7 cellular contexts compared by ENCODE assay signal in the genomic region with DNA sequence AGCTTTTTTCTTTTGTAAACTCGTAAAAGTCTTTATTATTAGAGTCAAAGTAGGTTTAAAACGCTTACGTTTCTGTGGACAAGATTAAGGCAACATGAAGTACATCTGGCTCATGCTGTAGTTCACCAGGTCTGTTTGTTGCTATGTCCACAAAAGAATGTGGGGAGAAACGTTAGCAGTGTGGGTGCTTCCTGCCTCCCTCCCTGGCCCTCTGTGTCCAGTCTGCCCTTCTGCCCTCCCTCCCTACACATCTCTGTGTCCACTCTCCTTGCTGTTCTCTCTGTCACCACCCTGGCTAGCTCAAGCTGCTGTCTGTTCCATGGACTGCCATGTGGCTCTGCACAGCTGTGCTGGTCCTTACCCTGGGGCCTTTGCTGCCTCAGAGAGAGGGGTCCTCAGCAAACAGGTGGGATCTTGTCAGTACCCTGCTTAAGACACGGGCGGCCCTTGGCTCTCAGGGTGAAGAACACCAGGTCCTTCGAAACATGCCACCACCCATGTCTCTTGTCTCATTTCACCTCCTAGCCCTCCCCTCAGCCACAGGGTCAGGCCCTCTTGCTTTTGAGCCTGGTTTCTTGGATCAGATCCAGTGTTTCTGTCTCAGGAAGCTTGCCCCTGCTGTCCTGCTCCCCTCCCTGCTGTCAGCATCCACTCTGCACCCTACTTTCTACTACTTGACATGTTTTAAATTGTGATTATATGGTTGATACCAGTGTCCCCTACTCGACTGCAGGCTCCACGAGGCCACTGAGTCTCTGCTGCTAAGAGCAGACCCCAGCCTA.
DNase-seq lines count a peak whose midpoint lies in the region; ATAC-seq, FAIRE-seq and TF ChIP-seq lines count a peak whose summit lies in the region.

No MANE protein-coding gene starts in this region.

- TF ChIP-seq POLR2A in GM12891 (IDR thresholded peaks at IDR 0.05; ENCODE audit: low read depth, low read length) (no peak), esophagus squamous epithelium (IDR thresholded peaks at IDR 0.05) (no peak)

- CTCF ChIA-PET in Panc1 (lab: Charles Lee): interaction anchor here (4.5 kb wide), 1 partner anchor 23 kb away, joined by 26 read pairs; no protein-coding TSS in a partner anchor

- FAIRE-seq in GM12891 (lab: Jason Lieb, UNC): peak; percentile 70

- no peak overlapping the region for H3K4me2 ChIP-seq in osteoblast (ENCODE audit: insufficient read depth, low read length)

- H2AFZ ChIP-seq in osteoblast (ENCODE audit: low read length): no peak overlapping the region

- H4K20me1 ChIP-seq in osteoblast (ENCODE audit: insufficient read depth, low read length): peaks cover 22% of the 10 kb centered on the region

- no peak overlapping the region for H3K4me3 ChIP-seq in Panc1 (ENCODE audit: low read depth in 2 of 2, low read length in 2 of 2)
- H3K4me3 ChIP-seq in esophagus squamous epithelium: no peak overlapping the region
- H3K4me3 ChIP-seq in osteoblast (ENCODE audit: insufficient read depth, low read length): no peak overlapping the region

- H3K4me1 ChIP-seq in Panc1 (ENCODE audit: control insufficient read depth, insufficient read depth, low read length) (peaks cover 87% of the 10 kb centered on the region), esophagus squamous epithelium (peaks cover 22 to 92% (median 61%) of the 10 kb centered on the region in 3 donors), osteoblast (ENCODE audit: insufficient read depth, low read length) (peaks cover 6% of the 10 kb centered on the region)

- in situ Hi-C loops in Panc1 (cut with HindIII; ENCODE audit: low pct_unique_long_range_greater_than_20kb, low sequenced_read_pairs): no loop called here

- 48 to 52% methylated on average over 7 to 9 of the region's 9 CpGs for WGBS in esophagus squamous epithelium, 2 donors

- H3K36me3 ChIP-seq in Panc1 (ENCODE audit: control insufficient read depth, insufficient read depth, low read length): no peaks in the 10 kb centered on the region
- no peaks in the 10 kb centered on the region for H3K36me3 ChIP-seq in esophagus squamous epithelium
- H3K36me3 ChIP-seq in osteoblast (ENCODE audit: insufficient read depth, low read length): peaks cover 6% of the 10 kb centered on the region

- no peak for TF ChIP-seq CTCF in Panc1 (IDR thresholded peaks at IDR 0.05)
- no peak for TF ChIP-seq CTCF in esophagus squamous epithelium (IDR thresholded peaks at IDR 0.05)
- TF ChIP-seq CTCF in osteoblast (IDR thresholded peaks at IDR 0.05; ENCODE audit: extremely low read depth, low read depth, low read length): no peak

- no peak for DNase-seq in GM12891 (ENCODE audit: insufficient read length, low spot score)
- DNase-seq in Panc1 (ENCODE audit: low read depth, low spot score): no peak
- DNase-seq in esophagus squamous epithelium (lab: John Stamatoyannopoulos, UW): no peak
- no peak for DNase-seq in osteoblast (ENCODE audit: insufficient read length, low spot score, missing footprints)
- no peak for DNase-seq in NCI-H2196 treated with DMSO at 0.1 percent for 48 hours (lab: John Stamatoyannopoulos, UW; ENCODE audit: unreplicated experiment)
- DNase-seq in KG1 (lab: John Stamatoyannopoulos, UW): no peak
- no peak for DNase-seq in H4 (ENCODE audit: low spot score)

- H3K9me3 ChIP-seq in Panc1 (ENCODE audit: control insufficient read depth, insufficient read depth, low read depth, low read length) (no peaks in the 10 kb centered on the region), esophagus squamous epithelium (no peaks in the 10 kb centered on the region), osteoblast (ENCODE audit: low read depth, low read length) (no peaks in the 10 kb centered on the region)

- peak overlapping the region; percentile 97 for H3K27ac ChIP-seq in Panc1 (ENCODE audit: low read length)
- peak overlapping the region; percentile 60 to 89 (median 81) for H3K27ac ChIP-seq in esophagus squamous epithelium
- H3K27ac ChIP-seq in osteoblast (ENCODE audit: low read depth, low read length): peak overlapping the region; percentile 72

- H3K27me3 ChIP-seq in Panc1 (ENCODE audit: control insufficient read depth, insufficient read depth, low read length): no peaks in the 10 kb centered on the region
- H3K27me3 ChIP-seq in esophagus squamous epithelium: no peaks in the 10 kb centered on the region
- H3K27me3 ChIP-seq in osteoblast (ENCODE audit: insufficient read depth, low read length): no peaks in the 10 kb centered on the region

- POLR2A ChIA-PET in Panc1 (lab: Charles Lee): no interaction called here

- BruUV-seq in Panc1 (replicated peaks; lab: Mats Ljungman, UMichigan): no TSS peak

- H3K79me2 ChIP-seq in osteoblast (ENCODE audit: insufficient read depth, low read length): peaks cover 88% of the 10 kb centered on the region

- intact Hi-C loops in Panc1 (cut with micrococcal nuclease; ENCODE audit: unreplicated experiment): no loop called here
- intact Hi-C loops in esophagus squamous epithelium (cut with DNase I): no loop called here

- peak; percentile 61 for ATAC-seq in Panc1

TF ChIP-seq in GM12891, 5 proteins besides CTCF, POLR2A, EP300 and RAD21:
- TF ChIP-seq POU2F2 (IDR thresholded peaks at IDR 0.05; ENCODE audit: low read depth, low read length) (no peak), TAF1 (IDR thresholded peaks at IDR 0.05; ENCODE audit: low read depth, low read length) (no peak), PAX5 (IDR thresholded peaks at IDR 0.05; ENCODE audit: insufficient read depth, low read length, severe bottlenecking) (no peak), SPI1 (IDR thresholded peaks at IDR 0.05; ENCODE audit: low read depth, low read length) (no peak)
